In the genomic region with DNA sequence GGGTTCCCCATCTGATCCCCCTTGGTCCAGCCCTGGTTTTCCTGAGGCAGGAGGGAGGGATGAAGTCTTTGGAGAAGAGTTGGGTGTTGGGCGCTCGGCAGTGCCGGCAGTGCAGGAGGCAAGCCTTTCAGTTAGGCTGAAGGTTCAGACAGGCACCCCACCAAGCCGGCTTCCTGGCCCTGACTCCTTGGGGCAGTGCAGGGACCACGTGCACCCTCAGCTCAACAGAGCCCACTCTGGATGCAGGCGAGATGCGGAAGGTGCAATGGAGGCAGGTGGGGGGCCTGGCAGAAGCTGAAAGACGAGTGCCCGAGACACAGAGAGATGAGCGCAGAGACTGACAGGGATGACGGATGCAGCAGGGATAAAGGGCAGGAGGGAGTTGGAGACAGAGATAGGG, we compare ENCODE assay signal across 1 cellular context.
TF ChIP-seq lines count a peak whose summit lies in the region.

No MANE protein-coding gene starts in this region.

TF ChIP-seq in H1, 55 proteins besides CTCF, POLR2A, EP300 and RAD21:
- no peak for TF ChIP-seq EZH2 (IDR thresholded peaks at IDR 0.05; ENCODE audit: low read depth, low read length, severe bottlenecking)
- 0 out of 2 replicates have a peak, but pooled peaks have one; percentile 32 for TF ChIP-seq SP1 (IDR thresholded peaks at IDR 0.05; ENCODE audit: low read depth, low read length)
- TF ChIP-seq SP2 (IDR thresholded peaks at IDR 0.05; ENCODE audit: low read length): no peak
- no peak for TF ChIP-seq POLR2AphosphoS5 (IDR thresholded peaks at IDR 0.05; ENCODE audit: low read depth, low read length)
- TF ChIP-seq GABPA (IDR thresholded peaks at IDR 0.05; ENCODE audit: borderline replicate concordance, insufficient read depth, low read length): no peak
- TF ChIP-seq, protein P1, sequence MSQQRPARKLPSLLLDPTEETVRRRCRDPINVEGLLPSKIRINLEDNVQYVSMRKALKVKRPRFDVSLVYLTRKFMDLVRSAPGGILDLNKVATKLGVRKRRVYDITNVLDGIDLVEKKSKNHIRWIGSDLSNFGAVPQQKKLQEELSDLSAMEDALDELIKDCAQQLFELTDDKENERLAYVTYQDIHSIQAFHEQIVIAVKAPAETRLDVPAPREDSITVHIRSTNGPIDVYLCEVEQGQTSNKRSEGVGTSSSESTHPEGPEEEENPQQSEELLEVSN (IDR thresholded peaks at IDR 0.05): 0 out of 2 replicates have a peak, but pooled peaks have one; percentile 13
- no peak for TF ChIP-seq SRF (IDR thresholded peaks at IDR 0.05; ENCODE audit: low read depth, low read length)
- TF ChIP-seq, protein P2, sequence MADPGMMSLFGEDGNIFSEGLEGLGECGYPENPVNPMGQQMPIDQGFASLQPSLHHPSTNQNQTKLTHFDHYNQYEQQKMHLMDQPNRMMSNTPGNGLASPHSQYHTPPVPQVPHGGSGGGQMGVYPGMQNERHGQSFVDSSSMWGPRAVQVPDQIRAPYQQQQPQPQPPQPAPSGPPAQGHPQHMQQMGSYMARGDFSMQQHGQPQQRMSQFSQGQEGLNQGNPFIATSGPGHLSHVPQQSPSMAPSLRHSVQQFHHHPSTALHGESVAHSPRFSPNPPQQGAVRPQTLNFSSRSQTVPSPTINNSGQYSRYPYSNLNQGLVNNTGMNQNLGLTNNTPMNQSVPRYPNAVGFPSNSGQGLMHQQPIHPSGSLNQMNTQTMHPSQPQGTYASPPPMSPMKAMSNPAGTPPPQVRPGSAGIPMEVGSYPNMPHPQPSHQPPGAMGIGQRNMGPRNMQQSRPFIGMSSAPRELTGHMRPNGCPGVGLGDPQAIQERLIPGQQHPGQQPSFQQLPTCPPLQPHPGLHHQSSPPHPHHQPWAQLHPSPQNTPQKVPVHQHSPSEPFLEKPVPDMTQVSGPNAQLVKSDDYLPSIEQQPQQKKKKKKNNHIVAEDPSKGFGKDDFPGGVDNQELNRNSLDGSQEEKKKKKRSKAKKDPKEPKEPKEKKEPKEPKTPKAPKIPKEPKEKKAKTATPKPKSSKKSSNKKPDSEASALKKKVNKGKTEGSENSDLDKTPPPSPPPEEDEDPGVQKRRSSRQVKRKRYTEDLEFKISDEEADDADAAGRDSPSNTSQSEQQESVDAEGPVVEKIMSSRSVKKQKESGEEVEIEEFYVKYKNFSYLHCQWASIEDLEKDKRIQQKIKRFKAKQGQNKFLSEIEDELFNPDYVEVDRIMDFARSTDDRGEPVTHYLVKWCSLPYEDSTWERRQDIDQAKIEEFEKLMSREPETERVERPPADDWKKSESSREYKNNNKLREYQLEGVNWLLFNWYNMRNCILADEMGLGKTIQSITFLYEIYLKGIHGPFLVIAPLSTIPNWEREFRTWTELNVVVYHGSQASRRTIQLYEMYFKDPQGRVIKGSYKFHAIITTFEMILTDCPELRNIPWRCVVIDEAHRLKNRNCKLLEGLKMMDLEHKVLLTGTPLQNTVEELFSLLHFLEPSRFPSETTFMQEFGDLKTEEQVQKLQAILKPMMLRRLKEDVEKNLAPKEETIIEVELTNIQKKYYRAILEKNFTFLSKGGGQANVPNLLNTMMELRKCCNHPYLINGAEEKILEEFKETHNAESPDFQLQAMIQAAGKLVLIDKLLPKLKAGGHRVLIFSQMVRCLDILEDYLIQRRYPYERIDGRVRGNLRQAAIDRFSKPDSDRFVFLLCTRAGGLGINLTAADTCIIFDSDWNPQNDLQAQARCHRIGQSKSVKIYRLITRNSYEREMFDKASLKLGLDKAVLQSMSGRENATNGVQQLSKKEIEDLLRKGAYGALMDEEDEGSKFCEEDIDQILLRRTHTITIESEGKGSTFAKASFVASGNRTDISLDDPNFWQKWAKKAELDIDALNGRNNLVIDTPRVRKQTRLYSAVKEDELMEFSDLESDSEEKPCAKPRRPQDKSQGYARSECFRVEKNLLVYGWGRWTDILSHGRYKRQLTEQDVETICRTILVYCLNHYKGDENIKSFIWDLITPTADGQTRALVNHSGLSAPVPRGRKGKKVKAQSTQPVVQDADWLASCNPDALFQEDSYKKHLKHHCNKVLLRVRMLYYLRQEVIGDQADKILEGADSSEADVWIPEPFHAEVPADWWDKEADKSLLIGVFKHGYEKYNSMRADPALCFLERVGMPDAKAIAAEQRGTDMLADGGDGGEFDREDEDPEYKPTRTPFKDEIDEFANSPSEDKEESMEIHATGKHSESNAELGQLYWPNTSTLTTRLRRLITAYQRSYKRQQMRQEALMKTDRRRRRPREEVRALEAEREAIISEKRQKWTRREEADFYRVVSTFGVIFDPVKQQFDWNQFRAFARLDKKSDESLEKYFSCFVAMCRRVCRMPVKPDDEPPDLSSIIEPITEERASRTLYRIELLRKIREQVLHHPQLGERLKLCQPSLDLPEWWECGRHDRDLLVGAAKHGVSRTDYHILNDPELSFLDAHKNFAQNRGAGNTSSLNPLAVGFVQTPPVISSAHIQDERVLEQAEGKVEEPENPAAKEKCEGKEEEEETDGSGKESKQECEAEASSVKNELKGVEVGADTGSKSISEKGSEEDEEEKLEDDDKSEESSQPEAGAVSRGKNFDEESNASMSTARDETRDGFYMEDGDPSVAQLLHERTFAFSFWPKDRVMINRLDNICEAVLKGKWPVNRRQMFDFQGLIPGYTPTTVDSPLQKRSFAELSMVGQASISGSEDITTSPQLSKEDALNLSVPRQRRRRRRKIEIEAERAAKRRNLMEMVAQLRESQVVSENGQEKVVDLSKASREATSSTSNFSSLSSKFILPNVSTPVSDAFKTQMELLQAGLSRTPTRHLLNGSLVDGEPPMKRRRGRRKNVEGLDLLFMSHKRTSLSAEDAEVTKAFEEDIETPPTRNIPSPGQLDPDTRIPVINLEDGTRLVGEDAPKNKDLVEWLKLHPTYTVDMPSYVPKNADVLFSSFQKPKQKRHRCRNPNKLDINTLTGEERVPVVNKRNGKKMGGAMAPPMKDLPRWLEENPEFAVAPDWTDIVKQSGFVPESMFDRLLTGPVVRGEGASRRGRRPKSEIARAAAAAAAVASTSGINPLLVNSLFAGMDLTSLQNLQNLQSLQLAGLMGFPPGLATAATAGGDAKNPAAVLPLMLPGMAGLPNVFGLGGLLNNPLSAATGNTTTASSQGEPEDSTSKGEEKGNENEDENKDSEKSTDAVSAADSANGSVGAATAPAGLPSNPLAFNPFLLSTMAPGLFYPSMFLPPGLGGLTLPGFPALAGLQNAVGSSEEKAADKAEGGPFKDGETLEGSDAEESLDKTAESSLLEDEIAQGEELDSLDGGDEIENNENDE (IDR thresholded peaks at IDR 0.05; ENCODE audit: insufficient replicate concordance, low read length): no peak
- TF ChIP-seq, protein P3, sequence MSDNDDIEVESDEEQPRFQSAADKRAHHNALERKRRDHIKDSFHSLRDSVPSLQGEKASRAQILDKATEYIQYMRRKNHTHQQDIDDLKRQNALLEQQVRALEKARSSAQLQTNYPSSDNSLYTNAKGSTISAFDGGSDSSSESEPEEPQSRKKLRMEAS (IDR thresholded peaks at IDR 0.05): peak; percentile 78
- TF ChIP-seq CTBP2 (IDR thresholded peaks at IDR 0.05; ENCODE audit: borderline replicate concordance, insufficient read depth, insufficient read length, low read length): no peak
- no peak for TF ChIP-seq ASH2L (IDR thresholded peaks at IDR 0.05; ENCODE audit: low read length)
